ENCODE assay signal across 2 cellular contexts in genomic region chr7:95440394-95441038, GRCh38.
A peak's percentile ranks its signal among the peaks of the same experiment; 100 is the strongest.
TF ChIP-seq lines count a peak whose summit lies in the region.

No MANE protein-coding gene starts in this region.

TF ChIP-seq in K562, 482 proteins besides CTCF, POLR2A, EP300 and RAD21:
- TF ChIP-seq, protein P1, sequence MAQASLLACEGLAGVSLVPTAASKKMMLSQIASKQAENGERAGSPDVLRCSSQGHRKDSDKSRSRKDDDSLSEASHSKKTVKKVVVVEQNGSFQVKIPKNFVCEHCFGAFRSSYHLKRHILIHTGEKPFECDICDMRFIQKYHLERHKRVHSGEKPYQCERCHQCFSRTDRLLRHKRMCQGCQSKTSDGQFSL (CRISPR knock-in tag; IDR thresholded peaks at IDR 0.05), result no peak
- TF ChIP-seq, protein P1 (tag; IDR thresholded peaks at IDR 0.05), result no peak
- TF ChIP-seq PCBP1 (IDR thresholded peaks at IDR 0.05; ENCODE audit: low read depth, low read length, poor library complexity, severe bottlenecking), result no peak
- TF ChIP-seq ZNF277 (CRISPR knock-in tag; IDR thresholded peaks at IDR 0.05; ENCODE audit: borderline replicate concordance), result no peak
- TF ChIP-seq FOXJ2 (tag; IDR thresholded peaks at IDR 0.05), result no peak
- peak; percentile 7; the same call in 1 of the 2 replicates for TF ChIP-seq CEBPB (tag; IDR thresholded peaks at IDR 0.05)
- no peak for TF ChIP-seq SAFB (IDR thresholded peaks at IDR 0.05; ENCODE audit: borderline replicate concordance, low read depth, low read length)
- TF ChIP-seq ZSCAN29 (IDR thresholded peaks at IDR 0.05), result no peak
- no peak for TF ChIP-seq KDM4B (IDR thresholded peaks at IDR 0.05; ENCODE audit: borderline replicate concordance in 2 of 2, low read depth in 1 of 2)
- TF ChIP-seq CEBPG (CRISPR knock-in tag; IDR thresholded peaks at IDR 0.05), result no peak
- TF ChIP-seq CEBPG (tag; conservative IDR thresholded peaks at IDR 0.05 in 1 of 2, IDR thresholded peaks at IDR 0.05 in 1 of 2), result 0 out of 4 replicates have a peak, but pooled peaks of 1 of the 2 experiments have one; percentile 38

TF ChIP-seq in HepG2, 621 proteins besides CTCF, POLR2A, EP300 and RAD21 (continues in another document):
- TF ChIP-seq IRF2 (CRISPR knock-in tag; IDR thresholded peaks at IDR 0.05), result peak; percentile 84
- TF ChIP-seq TFDP1 (CRISPR knock-in tag; IDR thresholded peaks at IDR 0.05; ENCODE audit: borderline replicate concordance), result peak; percentile 48; the same call in 1 of the 2 replicates
- peak; percentile 52; the same call in 1 of the 2 replicates for TF ChIP-seq ZNF430 (CRISPR knock-in tag; IDR thresholded peaks at IDR 0.05)
- TF ChIP-seq YY1 (IDR thresholded peaks at IDR 0.05; ENCODE audit: insufficient read depth, insufficient replicate concordance, low read depth, low read length), result peak; percentile 27
- TF ChIP-seq, protein P2, sequence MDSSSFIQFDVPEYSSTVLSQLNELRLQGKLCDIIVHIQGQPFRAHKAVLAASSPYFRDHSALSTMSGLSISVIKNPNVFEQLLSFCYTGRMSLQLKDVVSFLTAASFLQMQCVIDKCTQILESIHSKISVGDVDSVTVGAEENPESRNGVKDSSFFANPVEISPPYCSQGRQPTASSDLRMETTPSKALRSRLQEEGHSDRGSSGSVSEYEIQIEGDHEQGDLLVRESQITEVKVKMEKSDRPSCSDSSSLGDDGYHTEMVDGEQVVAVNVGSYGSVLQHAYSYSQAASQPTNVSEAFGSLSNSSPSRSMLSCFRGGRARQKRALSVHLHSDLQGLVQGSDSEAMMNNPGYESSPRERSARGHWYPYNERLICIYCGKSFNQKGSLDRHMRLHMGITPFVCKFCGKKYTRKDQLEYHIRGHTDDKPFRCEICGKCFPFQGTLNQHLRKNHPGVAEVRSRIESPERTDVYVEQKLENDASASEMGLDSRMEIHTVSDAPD (CRISPR knock-in tag; IDR thresholded peaks at IDR 0.05), result peak; percentile 29; the same call in 1 of the 2 replicates
- TF ChIP-seq PATZ1 (CRISPR knock-in tag; IDR thresholded peaks at IDR 0.05), result peak; percentile 66; the same call in 1 of the 2 replicates
- peak; percentile 93 for TF ChIP-seq HNF1A (IDR thresholded peaks at IDR 0.05; ENCODE audit: low read depth)
- peak; percentile 90 for TF ChIP-seq HNF1A (CRISPR knock-in tag; IDR thresholded peaks at IDR 0.05; ENCODE audit: borderline replicate concordance)
- peak; percentile 53 for TF ChIP-seq ELF1 (CRISPR knock-in tag; IDR thresholded peaks at IDR 0.05)
- TF ChIP-seq CBX1 (IDR thresholded peaks at IDR 0.05; ENCODE audit: low read depth), result no peak
- no peak for TF ChIP-seq DZIP1 (CRISPR knock-in tag; IDR thresholded peaks at IDR 0.05)
- TF ChIP-seq ZNF263 (CRISPR knock-in tag; IDR thresholded peaks at IDR 0.05), result no peak; the same call in 1 of the 2 replicates
- peak; percentile 53; the same call in 1 of the 2 replicates for TF ChIP-seq DMAP1 (CRISPR knock-in tag; IDR thresholded peaks at IDR 0.05)
- no peak; the same call in 1 of the 2 replicates for TF ChIP-seq ZNF777 (CRISPR knock-in tag; IDR thresholded peaks at IDR 0.05)
- TF ChIP-seq ZNF841 (CRISPR knock-in tag; IDR thresholded peaks at IDR 0.05; ENCODE audit: borderline replicate concordance), result no peak
- no peak for TF ChIP-seq SUZ12 (IDR thresholded peaks at IDR 0.05; ENCODE audit: low read depth, low read length)
- TF ChIP-seq ZNF674 (CRISPR knock-in tag; IDR thresholded peaks at IDR 0.05; ENCODE audit: low read depth), result no peak
- no peak for TF ChIP-seq ZNF550 (CRISPR knock-in tag; IDR thresholded peaks at IDR 0.05; ENCODE audit: borderline replicate concordance)
- TF ChIP-seq ZBTB40 (IDR thresholded peaks at IDR 0.05), result no peak
- no peak for TF ChIP-seq ZBTB40 (CRISPR knock-in tag; IDR thresholded peaks at IDR 0.05)
- peak; percentile 91 for TF ChIP-seq NFIC (IDR thresholded peaks at IDR 0.05; ENCODE audit: low read length)
- 0 out of 2 replicates have a peak, but pooled peaks have one; percentile 29 for TF ChIP-seq STAT5B (CRISPR knock-in tag; IDR thresholded peaks at IDR 0.05)
- no peak for TF ChIP-seq ZNF580 (CRISPR knock-in tag; IDR thresholded peaks at IDR 0.05; ENCODE audit: borderline replicate concordance, low read depth)
- no peak for TF ChIP-seq GABPA (IDR thresholded peaks at IDR 0.05; ENCODE audit: low read depth, low read length)
- 0 out of 2 replicates have a peak, but pooled peaks have one; percentile 25 for TF ChIP-seq GABPA (CRISPR knock-in tag; IDR thresholded peaks at IDR 0.05; ENCODE audit: low read depth)
- TF ChIP-seq ZMYM3 (CRISPR knock-in tag; IDR thresholded peaks at IDR 0.05), result peak; percentile 57; the same call in 1 of the 2 replicates
- peak; percentile 77; the same call in 1 of the 2 replicates for TF ChIP-seq ETV5 (CRISPR knock-in tag; IDR thresholded peaks at IDR 0.05; ENCODE audit: borderline replicate concordance)
- TF ChIP-seq ZNF232 (CRISPR knock-in tag; IDR thresholded peaks at IDR 0.05; ENCODE audit: borderline replicate concordance), result no peak
